ENCODE assay signal across 28 cellular contexts in the genomic region with DNA sequence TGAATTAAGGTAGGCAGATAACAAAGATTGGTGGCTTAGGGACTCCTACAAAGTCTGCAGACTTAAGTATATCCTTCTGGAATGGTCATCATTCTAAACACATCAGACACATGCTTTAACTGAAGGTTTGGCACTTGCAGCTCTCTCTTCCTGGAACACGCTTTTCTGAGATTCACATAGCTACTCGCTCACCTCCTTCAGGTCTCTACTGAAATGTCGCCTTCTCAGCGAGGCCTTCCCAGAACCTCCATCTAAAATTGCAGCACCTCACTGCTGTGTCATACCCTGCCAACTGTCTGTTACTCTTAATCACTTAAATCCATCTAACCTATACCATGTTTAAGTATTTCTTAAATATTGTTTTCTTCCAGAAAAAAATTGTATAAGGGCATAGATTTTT.
"Had no signal": no experiment of that assay in that cellular context is flagged by ENCODE, and none has a peak within 500 bp of the region (broad histone marks: within the 10 kb centered on the region; RNA-seq: fewer than 3 reads in every experiment).

No MANE protein-coding gene starts in this region.

- H3K4me2 ChIP-seq: hepatocyte had no signal

- H3K4me3 ChIP-seq: hepatocyte, left lung, lower lobe of right lung, ovary, skin epidermis, stomach, testis, thyroid gland, transverse colon, upper lobe of left lung, vagina had no signal

- H3K9me3 Mint-ChIP-seq: mesothelial cell of epicardium, nephron progenitor cell had no signal

- DNase-seq: kidney glomerular epithelial cell; left colon; left lung; lower lobe of right lung; mammary epithelial cell; mesenchymal stem cell; naive B cell; natural killer cell; nephron progenitor cell; ovary; right cardiac atrium; stimulated activated CD4-positive, alpha-beta T cell treated with anti-CD3 and anti-CD28 coated beads, Interleukin-12 subunit alpha, Interleukin-12 subunit beta, amount 100 ng/mL, for 4 hours; stimulated activated CD4-positive, alpha-beta T cell treated with anti-CD3 and anti-CD28 coated beads, Interleukin-15, amount 100 ng/mL, for 24 hours; stimulated activated CD4-positive, alpha-beta T cell treated with anti-CD3 and anti-CD28 coated beads, Interleukin-2, amount 100 ng/mL, for 24 hours; stimulated activated CD4-positive, alpha-beta T cell treated with anti-CD3 and anti-CD28 coated beads, Interleukin-4, amount 100 ng/mL, for 1 hour; stimulated activated naive B cell treated with anti-CD40 and anti-IgM and Interleukin-4, amounts not matched to agents 10 μg/mL and 1 μg/mL and 100 μg/mL, for 72 hours; stimulated activated naive CD8-positive, alpha-beta T cell treated with anti-CD3 and anti-CD28 coated beads, Interleukin-15, Interleukin-2, amounts not matched to agents 100 U/mL and 50 U/mL, for 24 hours; stomach; testis; thyroid gland; transverse colon; upper lobe of left lung had no signal

- H3K4me3 Mint-ChIP-seq: mesothelial cell of epicardium; naive B cell; natural killer cell; nephron progenitor cell; stimulated activated naive B cell treated with anti-CD40 and anti-IgM and Interleukin-4, amounts not matched to agents 10 μg/mL and 1 μg/mL and 100 μg/mL, for 72 hours had no signal

- H3K4me1 ChIP-seq: left lung, lower lobe of right lung, stomach, testis, thyroid gland, transverse colon, upper lobe of left lung, vagina had no signal

- H3K36me3 Mint-ChIP-seq: mesothelial cell of epicardium; naive B cell; natural killer cell; stimulated activated naive B cell treated with anti-CD40 and anti-IgM and Interleukin-4, amounts not matched to agents 10 μg/mL and 1 μg/mL and 100 μg/mL, for 72 hours had no signal

- H3K27me3 Mint-ChIP-seq: naive B cell; progenitor cell of endocrine pancreas; stimulated activated naive B cell treated with anti-CD40 and anti-IgM and Interleukin-4, amounts not matched to agents 10 μg/mL and 1 μg/mL and 100 μg/mL, for 72 hours had no signal

- H3K27me3 ChIP-seq: hepatocyte, left lung, ovary, stomach, testis, thyroid gland, transverse colon, upper lobe of left lung, vagina had no signal

- H3K9me3 ChIP-seq: left lung, lower lobe of right lung, ovary, stomach, testis, thyroid gland, transverse colon, upper lobe of left lung, vagina had no signal

- H3K36me3 ChIP-seq: left lung, lower lobe of right lung, ovary, stomach, thyroid gland, transverse colon, upper lobe of left lung, vagina had no signal

- H3K4me1 Mint-ChIP-seq: mesothelial cell of epicardium; naive B cell; natural killer cell; nephron progenitor cell; stimulated activated naive B cell treated with anti-CD40 and anti-IgM and Interleukin-4, amounts not matched to agents 10 μg/mL and 1 μg/mL and 100 μg/mL, for 72 hours had no signal

- ATAC-seq: left colon; left lung; lower lobe of right lung; natural killer cell; right cardiac atrium; sciatic nerve; stimulated activated naive B cell treated with anti-CD40 and anti-IgM and Interleukin-4, amounts not matched to agents 10 μg/mL and 1 μg/mL and 100 μg/mL, for 72 hours; stimulated activated naive CD8-positive, alpha-beta T cell treated with anti-CD3 and anti-CD28 coated beads, Interleukin-15, Interleukin-2, amounts not matched to agents 100 U/mL and 50 U/mL, for 24 hours had no signal

- H3K27ac ChIP-seq: hepatocyte, left lung, lower lobe of right lung, ovary, skin epidermis, stomach, testis, thyroid gland, transverse colon, upper lobe of left lung, vagina had no signal

- H3K27ac Mint-ChIP-seq: mesothelial cell of epicardium; naive B cell; natural killer cell; nephron progenitor cell; progenitor cell of endocrine pancreas; stimulated activated naive B cell treated with anti-CD40 and anti-IgM and Interleukin-4, amounts not matched to agents 10 μg/mL and 1 μg/mL and 100 μg/mL, for 72 hours had no signal

- H3K79me2 ChIP-seq: hepatocyte had no signal
